ENCODE assay signal across 7 cellular contexts in genomic region chr1:18504609-18505008, GRCh38. TPM values are rescaled to one million over a fixed set of nuclear protein-coding genes. Genes with fewer than 3 reads are reported as not detected.
"Had no signal": no experiment of that assay in that cellular context is flagged by ENCODE, and none has a peak within 500 bp of the region (broad histone marks: within the 10 kb centered on the region; RNA-seq: fewer than 3 reads in every experiment).

No MANE protein-coding gene starts in this region.

- H3K27ac ChIP-seq: HL-60, KMS-11 had no signal

- FAIRE-seq: HTR-8/SVneo had no signal

- H3K4me2 ChIP-seq: KMS-11 had no signal

- H3K9ac ChIP-seq: KMS-11 had no signal

- DNase-seq: Karpas-422, KBM-7, KG1 had no signal

RNA-seq across cellular contexts. Expression of gene KLHDC7A, which starts 23.9 kb away (rescaled TPM):
- polyA plus RNA-seq: IgD-negative memory B cell had no signal
